Comparison of ENCODE assay signal across 21 cellular contexts in genomic region chr4:182257503-182257902, GRCh38.
"Had no signal": no experiment of that assay in that cellular context is flagged by ENCODE, and none has a peak within 500 bp of the region (broad histone marks: within the 10 kb centered on the region; RNA-seq: fewer than 3 reads in every experiment).

No MANE protein-coding gene starts in this region.

- H3K36me3 ChIP-seq: heart left ventricle, neutrophil, right lobe of liver, transverse colon had no signal

- ATAC-seq: esophagus mucosa; heart left ventricle; left colon; left ventricle myocardium superior; psoas muscle; right lobe of liver; stimulated activated effector memory CD8-positive, alpha-beta T cell treated with anti-CD3 and anti-CD28 coated beads, Interleukin-12 subunit alpha, Interleukin-12 subunit beta, amount 100 ng/mL, for 72 hours had no signal

- H3K27me3 ChIP-seq: heart left ventricle, neutrophil, right lobe of liver, testis, transverse colon had no signal

- H3K4me1 Mint-ChIP-seq: naive B cell; nephron; stimulated activated effector memory CD8-positive, alpha-beta T cell treated with anti-CD3 and anti-CD28 coated beads, Interleukin-12 subunit alpha, Interleukin-12 subunit beta, amount 100 ng/mL, for 72 hours had no signal

- DNase-seq: effector memory CD4-positive, alpha-beta T cell; heart left ventricle; hippocampal formation; left colon; left ventricle myocardium superior; mesenchymal stem cell; midbrain; naive B cell; psoas muscle; retina; right lobe of liver; stimulated activated CD4-positive, alpha-beta T cell treated with anti-CD3 and anti-CD28 coated beads, Interleukin-4, amount 100 ng/mL, for 1 hour; stimulated activated CD8-positive, alpha-beta memory T cell treated with anti-CD3 and anti-CD28 coated beads, Interleukin-4, amount 100 ng/mL, for 48 hours; testis; transverse colon had no signal

- H3K27ac ChIP-seq: heart left ventricle, neutrophil, psoas muscle, right lobe of liver, testis, transverse colon had no signal

- H3K4me1 ChIP-seq: heart left ventricle, psoas muscle, right lobe of liver, testis, transverse colon had no signal

- H3K9me3 Mint-ChIP-seq: stimulated activated naive CD8-positive, alpha-beta T cell treated with anti-CD3 and anti-CD28 coated beads, Interleukin-15, Interleukin-2, amounts not matched to agents 100 ng/mL and 50 ng/mL, for 24 hours had no signal

- H3K4me3 ChIP-seq: heart left ventricle, lung, psoas muscle, right lobe of liver, testis, transverse colon had no signal

- H3K27me3 Mint-ChIP-seq: stimulated activated naive CD8-positive, alpha-beta T cell treated with anti-CD3 and anti-CD28 coated beads, Interleukin-15, Interleukin-2, amounts not matched to agents 100 ng/mL and 50 ng/mL, for 24 hours had no signal

- H3K27ac Mint-ChIP-seq: naive B cell; nephron; stimulated activated effector memory CD8-positive, alpha-beta T cell treated with anti-CD3 and anti-CD28 coated beads, Interleukin-12 subunit alpha, Interleukin-12 subunit beta, amount 100 ng/mL, for 72 hours; stimulated activated naive CD8-positive, alpha-beta T cell treated with anti-CD3 and anti-CD28 coated beads, Interleukin-15, Interleukin-2, amounts not matched to agents 100 ng/mL and 50 ng/mL, for 24 hours had no signal

- H3K4me3 Mint-ChIP-seq: naive B cell; nephron; stimulated activated effector memory CD8-positive, alpha-beta T cell treated with anti-CD3 and anti-CD28 coated beads, Interleukin-12 subunit alpha, Interleukin-12 subunit beta, amount 100 ng/mL, for 72 hours; stimulated activated naive CD8-positive, alpha-beta T cell treated with anti-CD3 and anti-CD28 coated beads, Interleukin-15, Interleukin-2, amounts not matched to agents 100 ng/mL and 50 ng/mL, for 24 hours had no signal

- H3K36me3 Mint-ChIP-seq: naive B cell; stimulated activated effector memory CD8-positive, alpha-beta T cell treated with anti-CD3 and anti-CD28 coated beads, Interleukin-12 subunit alpha, Interleukin-12 subunit beta, amount 100 ng/mL, for 72 hours had no signal

- H3K9me3 ChIP-seq: neutrophil, psoas muscle, right lobe of liver, testis, transverse colon had no signal
